Comparison of ENCODE assay signal across 1 cellular context in the genomic region with DNA sequence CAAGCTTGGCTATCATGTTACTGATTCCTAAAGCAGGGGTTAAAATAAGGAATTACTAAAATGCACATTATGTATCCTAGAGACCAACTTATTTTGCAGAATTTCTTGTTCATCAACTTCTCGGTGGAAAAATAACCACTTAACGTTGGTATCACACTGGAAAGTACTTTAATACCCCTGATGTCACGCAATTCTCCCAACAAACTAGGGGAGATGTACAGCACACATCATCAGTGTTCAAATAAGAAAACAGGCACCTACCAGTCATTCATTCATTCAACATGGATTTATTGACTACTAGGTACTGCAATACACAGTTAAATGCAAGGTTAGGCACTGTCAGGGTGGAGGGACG.
A peak's percentile ranks its signal among the peaks of the same experiment; 100 is the strongest.
TF ChIP-seq lines count a peak whose summit lies in the region.

No MANE protein-coding gene starts in this region.

TF ChIP-seq in HepG2, 621 proteins besides CTCF, POLR2A, EP300 and RAD21:
- TF ChIP-seq NFYB (CRISPR knock-in tag; IDR thresholded peaks at IDR 0.05) (no peak), BHLHE40 (IDR thresholded peaks at IDR 0.05; ENCODE audit: low read length) (no peak), ISL2 (CRISPR knock-in tag; IDR thresholded peaks at IDR 0.05) (no peak), ZNF549 (CRISPR knock-in tag; IDR thresholded peaks at IDR 0.05) (no peak), HBP1 (CRISPR knock-in tag; IDR thresholded peaks at IDR 0.05; ENCODE audit: low read depth) (peak; percentile 1; the same call in 1 of the 2 replicates), IKZF4 (CRISPR knock-in tag; IDR thresholded peaks at IDR 0.05; ENCODE audit: borderline replicate concordance, low read depth, not compliant biosample characterization) (no peak), ZBTB1 (CRISPR knock-in tag; IDR thresholded peaks at IDR 0.05; ENCODE audit: borderline replicate concordance) (no peak), GLI4 (CRISPR knock-in tag; IDR thresholded peaks at IDR 0.05; ENCODE audit: borderline replicate concordance) (no peak), AGO1 (IDR thresholded peaks at IDR 0.05; ENCODE audit: low read depth, low read length, poor library complexity, severe bottlenecking) (no peak), ZNF629 (CRISPR knock-in tag; conservative IDR thresholded peaks at IDR 0.05) (0 out of 2 replicates have a peak, but pooled peaks have one; percentile 1), ZNF207 (IDR thresholded peaks at IDR 0.05; ENCODE audit: borderline replicate concordance) (no peak), BCL6 (CRISPR knock-in tag; IDR thresholded peaks at IDR 0.05) (no peak), RAD51 (IDR thresholded peaks at IDR 0.05; ENCODE audit: borderline replicate concordance) (no peak), EHMT2 (IDR thresholded peaks at IDR 0.05; ENCODE audit: borderline replicate concordance, low read depth, low read length) (no peak), ZFAT (CRISPR knock-in tag; conservative IDR thresholded peaks at IDR 0.05) (no peak), ZNF441 (CRISPR knock-in tag; IDR thresholded peaks at IDR 0.05; ENCODE audit: borderline replicate concordance) (no peak), MTF2 (CRISPR knock-in tag; IDR thresholded peaks at IDR 0.05; ENCODE audit: borderline replicate concordance) (0 out of 2 replicates have a peak, but pooled peaks have one; percentile 7), ZNF234 (CRISPR knock-in tag; conservative IDR thresholded peaks at IDR 0.05) (no peak), ZNF703 (CRISPR knock-in tag; IDR thresholded peaks at IDR 0.05; ENCODE audit: borderline replicate concordance) (no peak), PCBP1 (IDR thresholded peaks at IDR 0.05; ENCODE audit: borderline replicate concordance, low read depth, low read length) (no peak), FOXO4 (CRISPR knock-in tag; conservative IDR thresholded peaks at IDR 0.05) (0 out of 2 replicates have a peak, but pooled peaks have one; percentile 11)
- TF ChIP-seq, protein P1, sequence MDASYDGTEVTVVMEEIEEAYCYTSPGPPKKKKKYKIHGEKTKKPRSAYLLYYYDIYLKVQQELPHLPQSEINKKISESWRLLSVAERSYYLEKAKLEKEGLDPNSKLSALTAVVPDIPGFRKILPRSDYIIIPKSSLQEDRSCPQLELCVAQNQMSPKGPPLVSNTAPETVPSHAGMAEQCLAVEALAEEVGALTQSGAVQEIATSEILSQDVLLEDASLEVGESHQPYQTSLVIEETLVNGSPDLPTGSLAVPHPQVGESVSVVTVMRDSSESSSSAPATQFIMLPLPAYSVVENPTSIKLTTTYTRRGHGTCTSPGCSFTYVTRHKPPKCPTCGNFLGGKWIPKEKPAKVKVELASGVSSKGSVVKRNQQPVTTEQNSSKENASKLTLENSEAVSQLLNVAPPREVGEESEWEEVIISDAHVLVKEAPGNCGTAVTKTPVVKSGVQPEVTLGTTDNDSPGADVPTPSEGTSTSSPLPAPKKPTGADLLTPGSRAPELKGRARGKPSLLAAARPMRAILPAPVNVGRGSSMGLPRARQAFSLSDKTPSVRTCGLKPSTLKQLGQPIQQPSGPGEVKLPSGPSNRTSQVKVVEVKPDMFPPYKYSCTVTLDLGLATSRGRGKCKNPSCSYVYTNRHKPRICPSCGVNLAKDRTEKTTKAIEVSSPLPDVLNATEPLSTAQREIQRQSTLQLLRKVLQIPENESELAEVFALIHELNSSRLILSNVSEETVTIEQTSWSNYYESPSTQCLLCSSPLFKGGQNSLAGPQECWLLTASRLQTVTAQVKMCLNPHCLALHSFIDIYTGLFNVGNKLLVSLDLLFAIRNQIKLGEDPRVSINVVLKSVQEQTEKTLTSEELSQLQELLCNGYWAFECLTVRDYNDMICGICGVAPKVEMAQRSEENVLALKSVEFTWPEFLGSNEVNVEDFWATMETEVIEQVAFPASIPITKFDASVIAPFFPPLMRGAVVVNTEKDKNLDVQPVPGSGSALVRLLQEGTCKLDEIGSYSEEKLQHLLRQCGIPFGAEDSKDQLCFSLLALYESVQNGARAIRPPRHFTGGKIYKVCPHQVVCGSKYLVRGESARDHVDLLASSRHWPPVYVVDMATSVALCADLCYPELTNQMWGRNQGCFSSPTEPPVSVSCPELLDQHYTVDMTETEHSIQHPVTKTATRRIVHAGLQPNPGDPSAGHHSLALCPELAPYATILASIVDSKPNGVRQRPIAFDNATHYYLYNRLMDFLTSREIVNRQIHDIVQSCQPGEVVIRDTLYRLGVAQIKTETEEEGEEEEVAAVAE (CRISPR knock-in tag; IDR thresholded peaks at IDR 0.05; ENCODE audit: borderline replicate concordance), result 0 out of 2 replicates have a peak, but pooled peaks have one; percentile 44
